In genomic region chr1:213231795-213232231, GRCh38 we compare ENCODE assay signal across 12 cellular contexts.
DNase-seq lines count a peak whose midpoint lies in the region; ATAC-seq lines count a peak whose summit lies in the region.
"Had no signal": no experiment of that assay in that cellular context is flagged by ENCODE, and none has a peak within 500 bp of the region (broad histone marks: within the 10 kb centered on the region; RNA-seq: fewer than 3 reads in every experiment).

No MANE protein-coding gene starts in this region.

- H3K27ac Mint-ChIP-seq in T-helper 17 cell, result peak overlapping the region; percentile 43
- H3K27ac Mint-ChIP-seq: activated naive CD4-positive, alpha-beta T cell treated with anti-CD3 and anti-CD28 coated beads, Interleukin-2, amount 10 ng/mL, durations not matched to agents 7 days and 5 days had no signal

- DNase-seq in Caki2 (ENCODE audit: low read depth) (peak; percentile 48), MG63 (peak; percentile 29), T-helper 17 cell (no peak), kidney tubule cell (ENCODE audit: low spot score) (peak; percentile 30), GF-D8 (lab: John Stamatoyannopoulos, UW) (no peak)
- no peak for DNase-seq in activated T-cell treated with anti-CD3 and anti-CD28 coated beads, Interleukin-2, amount 50 U/mL, for 48 hours
- DNase-seq: activated naive CD4-positive, alpha-beta T cell treated with anti-CD3 and anti-CD28 coated beads, Interleukin-2, amount 10 ng/mL, durations not matched to agents 7 days and 5 days; CD4-positive, CD25-positive, alpha-beta regulatory T cell; foreskin melanocyte had no signal

- in situ Hi-C loops in Caki2 (cut with HindIII; ENCODE audit: low pct_unique_long_range_greater_than_20kb, low sequenced_read_pairs), result no loop called here

- H3K4me3 Mint-ChIP-seq in T-helper 17 cell, result no peak overlapping the region
- H3K4me3 Mint-ChIP-seq: activated naive CD4-positive, alpha-beta T cell treated with anti-CD3 and anti-CD28 coated beads, Interleukin-2, amount 10 ng/mL, durations not matched to agents 7 days and 5 days; CD4-positive, CD25-positive, alpha-beta regulatory T cell had no signal

- no peaks in the 10 kb centered on the region for H3K27me3 ChIP-seq in MG63

- H3K4me3 ChIP-seq in MG63, result no peak overlapping the region
- H3K4me3 ChIP-seq: lung had no signal

- peaks cover 2% of the 10 kb centered on the region for H3K36me3 Mint-ChIP-seq in T-helper 17 cell (ENCODE audit: low read depth)
- H3K36me3 Mint-ChIP-seq: activated naive CD4-positive, alpha-beta T cell treated with anti-CD3 and anti-CD28 coated beads, Interleukin-2, amount 10 ng/mL, durations not matched to agents 7 days and 5 days had no signal

- ATAC-seq in T-helper 17 cell (no peak), HG02884 (IDR thresholded peaks at IDR 0.05; ENCODE audit: unreplicated experiment) (no peak), HG03521 (IDR thresholded peaks at IDR 0.05; ENCODE audit: unreplicated experiment) (no peak)

- H3K27me3 Mint-ChIP-seq in T-helper 17 cell, result no peaks in the 10 kb centered on the region
- H3K27me3 Mint-ChIP-seq: activated naive CD4-positive, alpha-beta T cell treated with anti-CD3 and anti-CD28 coated beads, Interleukin-2, amount 10 ng/mL, durations not matched to agents 7 days and 5 days; CD4-positive, CD25-positive, alpha-beta regulatory T cell had no signal

- no peaks in the 10 kb centered on the region for H3K36me3 ChIP-seq in MG63

- peaks cover 3% of the 10 kb centered on the region for H3K4me1 Mint-ChIP-seq in T-helper 17 cell

- H3K9me3 ChIP-seq in MG63, result no peaks in the 10 kb centered on the region
- no peaks in the 10 kb centered on the region for H3K9me3 ChIP-seq in T-helper 17 cell (ENCODE audit: control insufficient read depth, low read length, poor library complexity, severe bottlenecking)

Comparison
In these comparisons a context has a peak if more than half of its experiments do, and no peak if none do; other contexts are left out.
1. DNase-seq: peak in Caki2 (single experiment), MG63 (single experiment) and kidney tubule cell (single experiment); none in T-helper 17 cell (0 of 3), GF-D8 (single experiment) and activated T-cell treated with anti-CD3 and anti-CD28 coated beads, Interleukin-2, amount 50 U/mL, for 48 hours (0 of 2).